ENCODE assay signal across 8 cellular contexts in genomic region chr2:201127570-201127969, GRCh38. TPM values are rescaled to one million over a fixed set of nuclear protein-coding genes. Genes with fewer than 3 reads are reported as not detected.
DNase-seq lines count a peak whose midpoint lies in the region; ATAC-seq lines count a peak whose summit lies in the region.

No MANE protein-coding gene starts in this region.

- no peak overlapping the region for H3K9ac ChIP-seq in BLaER1

- H3K4me3 ChIP-seq in BLaER1 (no peak overlapping the region), skin epidermis (peak overlapping the region in 3 of 7 experiments; percentile 8 to 15 (median 13))

- H3K4me2 ChIP-seq in BLaER1 = 0 out of 2 replicates have a peak overlapping the region, but pooled peaks have one; percentile 4

- H3K27ac ChIP-seq in BLaER1 (no peak overlapping the region), skin epidermis (peak overlapping the region; percentile 36 to 100 (median 88))

- intact Hi-C loops in head of caudate nucleus (cut with DNase I) = no loop called here

- H3K9me3 ChIP-seq in BLaER1 = no peaks in the 10 kb centered on the region

- ATAC-seq in HG02798 (IDR thresholded peaks at IDR 0.05; ENCODE audit: poor library complexity, unreplicated experiment) = no peak

- DNase-seq in NCI-H1694 (lab: John Stamatoyannopoulos, UW) (peak; percentile 92), head of caudate nucleus (peak in 25 of 42 donors; percentile 28 to 79 (median 49)), Kasumi-1 (lab: John Stamatoyannopoulos, UW) (no peak), HT-29 (ENCODE audit: low spot score) (no peak)
- peak; percentile 27 for DNase-seq in activated naive CD8-positive, alpha-beta T cell treated with anti-CD3 and anti-CD28 coated beads, Interleukin-2, amount 50 U/mL, for 16 hours (ENCODE audit: low read depth, low spot score)

- peaks cover 8% of the 10 kb centered on the region; the same call in 1 of the 2 replicates for H3K36me3 ChIP-seq in BLaER1

- peaks cover 54% of the 10 kb centered on the region for H3K4me1 ChIP-seq in BLaER1

- H4K20me1 ChIP-seq in BLaER1 = peaks cover 62% of the 10 kb centered on the region; the same call in 1 of the 2 replicates

- H3K27me3 ChIP-seq in BLaER1 = no peaks in the 10 kb centered on the region

RNA-seq across cellular contexts. Expression of gene CFLAR, which starts 11.6 kb away (rescaled TPM):
- 30.6 and 41.2 TPM in 2 replicates for total RNA-seq in HT-29 (2014; rRNA removed; shearing (Covaris generic))

RNA-seq across cellular contexts. Expression of gene CASP10, which starts 55.4 kb away (rescaled TPM):
- total RNA-seq in HT-29 (2014; rRNA removed; shearing (Covaris generic)) = 2.5 and 6.3 TPM in 2 replicates

RNA-seq across cellular contexts. Expression of gene NDUFB3, which starts 55.8 kb away (rescaled TPM):
- 75.3 and 82.9 TPM in 2 replicates for total RNA-seq in HT-29 (2014; rRNA removed; shearing (Covaris generic))

RNA-seq across cellular contexts. Expression of gene HYCC2, which starts 56.1 kb away (rescaled TPM):
- 2.8 and 4.0 TPM in 2 replicates for total RNA-seq in HT-29 (2014; rRNA removed; shearing (Covaris generic))

Comparison
In these comparisons a context has a peak if more than half of its experiments do, and no peak if none do; other contexts are left out.
1. DNase-seq: peak in NCI-H1694 (single experiment), activated naive CD8-positive, alpha-beta T cell treated with anti-CD3 and anti-CD28 coated beads, Interleukin-2, amount 50 U/mL, for 16 hours (single experiment) and head of caudate nucleus (25 of 42); none in Kasumi-1 (0 of 2) and HT-29 (single experiment).